ENCODE assay signal across 35 cellular contexts in genomic region chr20:61131944-61132343, GRCh38.
"Had no signal": no experiment of that assay in that cellular context is flagged by ENCODE, and none has a peak within 500 bp of the region (broad histone marks: within the 10 kb centered on the region; RNA-seq: fewer than 3 reads in every experiment).

No MANE protein-coding gene starts in this region.

- H3K9ac ChIP-seq: KMS-11 had no signal

- DNase-seq: Karpas-422, Kasumi-1, MG63, MM.1S, MV-4-11, NCI-H1048, NCI-H1092, NCI-H1092 treated with DMSO at 0.1 percent for 48 hours, NCI-H1105, NCI-H1105 treated with DMSO at 0.1 percent for 48 hours, NCI-H1417, NCI-H1417 treated with DMSO at 0.1 percent for 48 hours, NCI-H1436, NCI-H1436 treated with DMSO at 0.1 percent for 48 hours, NCI-H146, NCI-H1694, NCI-H1694 treated with DMSO at 0.1 percent for 48 hours, NCI-H187, NCI-H187 treated with DMSO at 0.1 percent for 48 hours, NCI-H1930, NCI-H2029, NCI-H2029 treated with DMSO at 0.1 percent for 48 hours, NCI-H2081, NCI-H2081 treated with DMSO at 0.1 percent for 48 hours, NCI-H2107, NCI-H2171, NCI-H2171 treated with DMSO at 0.1 percent for 48 hours, NCI-H2227 treated with DMSO at 0.1 percent for 48 hours, NCI-H226, NCI-H345, NCI-H446, NCI-H446 treated with DMSO at 0.1 percent for 48 hours, NCI-H510A, NCI-H510A treated with DMSO at 0.1 percent for 48 hours had no signal

- H3K4me3 ChIP-seq: MG63 had no signal

- H3K27ac ChIP-seq: KMS-11 had no signal

- H3K4me2 ChIP-seq: KMS-11 had no signal

- H3K9me3 ChIP-seq: MG63 had no signal

- H3K36me3 ChIP-seq: MG63 had no signal
